ENCODE assay signal across 8 cellular contexts in genomic region chr9:2570615-2571479, GRCh38. TPM values are rescaled to one million over a fixed set of nuclear protein-coding genes. Genes with fewer than 3 reads are reported as not detected.
A peak's percentile ranks its signal among the peaks of the same experiment; 100 is the strongest.
DNase-seq lines count a peak whose midpoint lies in the region; ATAC-seq, FAIRE-seq and TF ChIP-seq lines count a peak whose summit lies in the region.

No MANE protein-coding gene starts in this region.

- in situ Hi-C loops in GM12878 (cut with MboI), result no loop called here

- H3K9me3 ChIP-seq in BE2C (no peaks in the 10 kb centered on the region), GM12878 (replicated peaks; ENCODE audit: control insufficient read depth, insufficient read depth, low read length) (no peaks in the 10 kb centered on the region), thoracic aorta (no peaks in the 10 kb centered on the region)

- H2AFZ ChIP-seq in GM12878 (ENCODE audit: control insufficient read depth, low read depth, low read length), result no peak overlapping the region; the same call in 1 of the 2 replicates

- no peak for FAIRE-seq in GM12878 (lab: Jason Lieb, UNC)

- TF ChIP-seq EP300 in GM12878 (IDR thresholded peaks at IDR 0.05; ENCODE audit: borderline replicate concordance in 1 of 2, control insufficient read depth in 1 of 2, low read depth in 2 of 2, low read length in 2 of 2), result peak in 1 of 2 experiments; percentile 8; a peak in 1 of 4 replicates

- H3K4me3 ChIP-seq in BE2C (ENCODE audit: low read depth, low read length) (no peak overlapping the region), GM12878 (no peak overlapping the region), lower leg skin (ENCODE audit: low read depth, poor library complexity, severe bottlenecking) (no peak overlapping the region), thoracic aorta (no peak overlapping the region)

- no peak for TF ChIP-seq POLR2A in GM12878 (IDR thresholded peaks at IDR 0.05; ENCODE audit: low read depth, low read length)
- no peak for TF ChIP-seq POLR2A in lower leg skin (IDR thresholded peaks at IDR 0.05)

- POLR2A ChIA-PET in GM12878 (lab: Charles Lee), result no interaction called here

- BruUV-seq in GM12878 (replicated peaks; lab: Mats Ljungman, UMichigan), result no TSS peak

- intact Hi-C loops in GM12878 (cut with micrococcal nuclease; ENCODE audit: unreplicated experiment), result loop anchor here (2.0 kb wide), 1 partner anchor 32 kb away; no protein-coding TSS in a partner anchor
- intact Hi-C loops in lower leg skin (cut with DNase I; ENCODE audit: low total_unique reads), result no loop called here

- H3K27ac ChIP-seq in GM12878 (ENCODE audit: control insufficient read depth, insufficient read depth), result no peak overlapping the region
- peak overlapping the region in 1 of 2 donors; percentile 19 for H3K27ac ChIP-seq in thoracic aorta

- no peak for TF ChIP-seq RAD21 in GM12878 (IDR thresholded peaks at IDR 0.05; ENCODE audit: insufficient read depth, low read depth, low read length)

- H3K36me3 ChIP-seq in BE2C (no peaks in the 10 kb centered on the region), GM12878 (ENCODE audit: control insufficient read depth in 2 of 2, insufficient read depth in 2 of 2, low read length in 1 of 2) (no peaks in the 10 kb centered on the region), thoracic aorta (no peaks in the 10 kb centered on the region)

- SMC1A ChIA-PET in GM12878 (lab: Charles Lee; ENCODE audit: uncharacterized antibody, unreplicated experiment), result no interaction called here

- no peak for TF ChIP-seq CTCF in BE2C (IDR thresholded peaks at IDR 0.05; ENCODE audit: low read depth, low read length)
- no peak for TF ChIP-seq CTCF in GM12878 (IDR thresholded peaks at IDR 0.05 in 2 of 3, conservative IDR thresholded peaks at IDR 0.05 in 1 of 3; ENCODE audit: control insufficient read depth in 2 of 3, extremely low read depth in 1 of 3, insufficient read depth in 1 of 3, low read depth in 3 of 3, low read length in 3 of 3)
- TF ChIP-seq CTCF in lower leg skin (IDR thresholded peaks at IDR 0.05), result no peak
- TF ChIP-seq CTCF in thoracic aorta (IDR thresholded peaks at IDR 0.05), result no peak

- ATAC-seq in GM18867 (IDR thresholded peaks at IDR 0.05; ENCODE audit: unreplicated experiment) (peak; percentile 96), HG03175 (IDR thresholded peaks at IDR 0.05; ENCODE audit: unreplicated experiment) (peak; percentile 89), GM12878 (peak; percentile 96), thoracic aorta (ENCODE audit: insufficient number of reproducible peaks, low FRiP score, low read depth) (peak; percentile 92)

- H3K4me1 ChIP-seq in BE2C, result peaks cover 6% of the 10 kb centered on the region
- no peaks in the 10 kb centered on the region for H3K4me1 ChIP-seq in GM12878 (ENCODE audit: control insufficient read depth, insufficient read depth, low read length)
- peaks cover 6 to 28% of the 10 kb centered on the region in 2 donors for H3K4me1 ChIP-seq in thoracic aorta (ENCODE audit: control insufficient read depth in 1 of 2, low read depth in 2 of 2)

- no peaks in the 10 kb centered on the region for H3K79me2 ChIP-seq in GM12878 (ENCODE audit: control insufficient read depth, insufficient read depth, low read length)

- CTCF ChIA-PET in GM12878 (lab: Yijun Ruan, JAX), result interaction anchor here (1.0 to 1.4 kb wide), 2 partner anchors 25 to 357 kb away, joined by 3 read pairs; no protein-coding TSS in a partner anchor

- H3K4me2 ChIP-seq in GM12878 (ENCODE audit: control insufficient read depth, insufficient read depth), result no peak overlapping the region

- no peak overlapping the region for H3K9ac ChIP-seq in GM12878 (ENCODE audit: control insufficient read depth, insufficient read depth, low read length)

- DNase-seq in BE2C (peak; percentile 67), NCI-H345 treated with DMSO at 0.1 percent for 48 hours (lab: John Stamatoyannopoulos, UW; ENCODE audit: unreplicated experiment) (peak; percentile 53), GM12878 (ENCODE audit: low read depth, low spot score) (peak; percentile 78), lower leg skin (ENCODE audit: low spot score in 2 of 2) (peak; percentile 25 to 88), thoracic aorta (ENCODE audit: low spot score) (peak; percentile 69), cortex of kidney (lab: John Stamatoyannopoulos, UW) (no peak)

- no peaks in the 10 kb centered on the region for H4K20me1 ChIP-seq in GM12878 (ENCODE audit: control insufficient read depth, insufficient read depth)

- RAD21 ChIA-PET in GM12878 (lab: Charles Lee; ENCODE audit: unreplicated experiment), result interaction anchor here (1.0 kb wide), 1 partner anchor 31 kb away, joined by 3 read pairs; no protein-coding TSS in a partner anchor

- H3K27me3 ChIP-seq in BE2C (no peaks in the 10 kb centered on the region), GM12878 (replicated peaks in 1 of 2; ENCODE audit: control insufficient read depth in 2 of 2, insufficient read depth in 2 of 2, low read length in 1 of 2) (no peaks in the 10 kb centered on the region), thoracic aorta (replicated peaks; ENCODE audit: insufficient read depth) (no peaks in the 10 kb centered on the region)

- 16% methylated on average over 7 of the region's 7 CpGs for WGBS in GM12878 (ENCODE audit: insufficient coverage, insufficient replicate concordance, low lambda C conversion rate, missing lambda C conversion rate)
- WGBS in lower leg skin, 2 donors, result 36 to 44% methylated on average over 7 of the region's 7 CpGs

TF ChIP-seq in GM12878, 131 proteins besides CTCF, POLR2A, EP300 and RAD21 (continues in another document):
- TF ChIP-seq, protein P1, sequence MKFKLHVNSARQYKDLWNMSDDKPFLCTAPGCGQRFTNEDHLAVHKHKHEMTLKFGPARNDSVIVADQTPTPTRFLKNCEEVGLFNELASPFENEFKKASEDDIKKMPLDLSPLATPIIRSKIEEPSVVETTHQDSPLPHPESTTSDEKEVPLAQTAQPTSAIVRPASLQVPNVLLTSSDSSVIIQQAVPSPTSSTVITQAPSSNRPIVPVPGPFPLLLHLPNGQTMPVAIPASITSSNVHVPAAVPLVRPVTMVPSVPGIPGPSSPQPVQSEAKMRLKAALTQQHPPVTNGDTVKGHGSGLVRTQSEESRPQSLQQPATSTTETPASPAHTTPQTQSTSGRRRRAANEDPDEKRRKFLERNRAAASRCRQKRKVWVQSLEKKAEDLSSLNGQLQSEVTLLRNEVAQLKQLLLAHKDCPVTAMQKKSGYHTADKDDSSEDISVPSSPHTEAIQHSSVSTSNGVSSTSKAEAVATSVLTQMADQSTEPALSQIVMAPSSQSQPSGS (IDR thresholded peaks at IDR 0.05; ENCODE audit: low read length), result peak; percentile 72
- TF ChIP-seq NR2C1 (IDR thresholded peaks at IDR 0.05), result no peak
- 0 out of 2 replicates have a peak, but pooled peaks have one; percentile 38 for TF ChIP-seq TBL1XR1 (IDR thresholded peaks at IDR 0.05; ENCODE audit: low read depth, low read length)
- TF ChIP-seq MEF2A (IDR thresholded peaks at IDR 0.05; ENCODE audit: insufficient read depth, low read depth, low read length), result peak; percentile 91
- no peak for TF ChIP-seq SMC3 (IDR thresholded peaks at IDR 0.05; ENCODE audit: borderline replicate concordance, low read length)
- no peak for TF ChIP-seq HDGF (IDR thresholded peaks at IDR 0.05)
- peak; percentile 64 for TF ChIP-seq MTA2 (IDR thresholded peaks at IDR 0.05; ENCODE audit: low read depth)
- no peak for TF ChIP-seq ZBTB4 (CRISPR knock-in tag; IDR thresholded peaks at IDR 0.05)
- TF ChIP-seq CEBPB (IDR thresholded peaks at IDR 0.05; ENCODE audit: borderline replicate concordance in 1 of 2, low read depth in 2 of 2, low read length in 2 of 2), result no peak

RNA-seq across cellular contexts. Expression of gene VLDLR, which starts 50.7 kb away (rescaled TPM):
- polyA plus RNA-seq in BE2C (2012; ENCODE audit: insufficient read depth, insufficient read length, low read depth), result 9.4 TPM
- total RNA-seq in GM12878 (2013; cell fraction: nucleolus; rRNA removed), result 37.0 and 43.4 TPM in 2 replicates
- total RNA-seq in GM12878 (2014; rRNA removed) (0.17 and 0.38 TPM in 2 replicates), GM12878 (2014; rRNA removed; fragmentation: Illumina TruSeq; extraction: Trizol) (0.28 and 0.54 TPM in 2 replicates), GM12878 (2021) (0.92 and 1.5 TPM in 2 replicates), lower leg skin (1 to 10 TPM; 1.6 to 9.6 (median 3.2) TPM), thoracic aorta (10 to 100 TPM in 1 of 2 donors, 1 to 10 TPM in 1; 6.6 to 16.9 TPM)
- polyA plus RNA-seq in GM12878 (2011; ENCODE audit: low read depth), result 2.9 TPM
- polyA plus RNA-seq in GM12878 (2011; rRNA removed) (5.8 and 5.9 TPM in 2 replicates), GM12878 (2014; fragmentation: Illumina TruSeq; extraction: Trizol) (0.44 and 0.60 TPM in 2 replicates), GM12878 (2014; fragmentation: Nextera tagmentation; extraction: Ambion mirVana) (under 1 TPM; 0.14 to 0.29 TPM), GM12878 (2014; rRNA removed) (0.23 and 1.3 TPM in 2 replicates), GM12878 (2016; fragmentation: Nextera tagmentation; extraction: Ambion mirVana) (under 1 TPM; 0.37 to 0.72 TPM)
- polyA plus RNA-seq in GM12878 (2011; cell fraction: cytosol; rRNA removed), result 2.2 and 4.1 TPM in 2 replicates
- polyA plus RNA-seq in GM12878 (2011; cell fraction: nucleus; rRNA removed), result 7.7 and 12.0 TPM in 2 replicates
- 2.2 and 5.9 TPM in 2 replicates for polyA plus RNA-seq in GM12878 (2012)
- polyA minus RNA-seq in GM12878 (2011; rRNA and poly(A)+ RNA removed), result 7.2 and 10.0 TPM in 2 replicates
- polyA minus RNA-seq in GM12878 (2011; cell fraction: cytosol; rRNA and poly(A)+ RNA removed), result 1.9 and 2.5 TPM in 2 replicates
- polyA minus RNA-seq in GM12878 (2011; cell fraction: nucleus; rRNA and poly(A)+ RNA removed), result 3.8 and 6.0 TPM in 2 replicates
